In the genomic region with DNA sequence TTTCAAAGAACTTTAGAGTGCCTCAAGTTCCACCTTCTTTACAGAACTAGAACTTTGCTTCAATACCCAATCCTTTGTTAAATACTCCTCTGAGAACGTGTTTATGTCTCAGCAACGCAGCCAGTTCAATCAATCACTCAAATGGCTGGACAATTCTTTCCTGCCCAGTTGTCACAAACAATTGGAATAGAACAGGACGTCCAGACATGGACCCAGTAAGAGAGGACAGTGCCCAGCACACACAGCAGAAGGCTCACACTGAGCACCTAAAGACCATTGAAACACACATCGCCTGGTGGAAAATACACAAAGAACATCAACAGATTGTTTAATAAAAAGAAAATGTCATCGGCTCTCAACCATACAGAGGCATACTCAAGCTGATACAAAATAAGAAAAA, we compare ENCODE assay signal across 31 cellular contexts.
"Had no signal": no experiment of that assay in that cellular context is flagged by ENCODE, and none has a peak within 500 bp of the region (broad histone marks: within the 10 kb centered on the region; RNA-seq: fewer than 3 reads in every experiment).

No MANE protein-coding gene starts in this region.

- H3K4me3 ChIP-seq: adrenal gland, body of pancreas, esophagus squamous epithelium, gastroesophageal sphincter had no signal

- H3K36me3 ChIP-seq: adrenal gland, esophagus squamous epithelium, gastroesophageal sphincter, WERI-Rb-1 had no signal

- ATAC-seq: activated CD4-positive, alpha-beta T cell treated with anti-CD3 and anti-CD28 coated beads for 36 hours; activated CD8-positive, alpha-beta memory T cell treated with anti-CD3 and anti-CD28 coated beads, Interleukin-2, amount 10 ng/mL, durations not matched to agents 7 days and 5 days; activated CD8-positive, alpha-beta T cell treated with anti-CD3 and anti-CD28 coated beads, Interleukin-2, amount 10 ng/mL, durations not matched to agents 7 days and 5 days; activated naive CD8-positive, alpha-beta T cell treated with anti-CD3 and anti-CD28 coated beads, Interleukin-2, amount 50 U/mL, for 24 hours; body of pancreas; effector memory CD8-positive, alpha-beta T cell; gastroesophageal sphincter; T-cell had no signal

- H3K27me3 ChIP-seq: adrenal gland, body of pancreas, gastroesophageal sphincter had no signal

- H3K27ac ChIP-seq: adrenal gland, body of pancreas, epithelial cell of prostate, esophagus squamous epithelium, gastroesophageal sphincter, WERI-Rb-1 had no signal

- DNase-seq: activated B cell treated with CpG ODN at 0.5 μM for 24 hours; activated CD4-positive, alpha-beta memory T cell treated with anti-CD3 and anti-CD28 coated beads for 36 hours; activated CD4-positive, alpha-beta T cell treated with anti-CD3 and anti-CD28 coated beads for 36 hours; activated CD4-positive, alpha-beta T cell treated with anti-CD3 and anti-CD28 coated beads, Interleukin-2, amount 10 ng/mL, durations not matched to agents 24 days and 14 days; activated CD4-positive, CD25-positive, alpha-beta regulatory T cell treated with anti-CD3 and anti-CD28 coated beads, Interleukin-2, amount 50 U/mL, for 72 hours; activated CD8-positive, alpha-beta memory T cell treated with anti-CD3 and anti-CD28 coated beads, Interleukin-2, amount 10 ng/mL, durations not matched to agents 7 days and 5 days; activated CD8-positive, alpha-beta memory T cell treated with anti-CD3 and anti-CD28 coated beads, Interleukin-2, amount 50 U/mL, for 4 hours; activated CD8-positive, alpha-beta T cell treated with anti-CD3 and anti-CD28 coated beads, Interleukin-2, amount 10 ng/mL, durations not matched to agents 7 days and 5 days; activated effector memory CD4-positive, alpha-beta T cell treated with anti-CD3 and anti-CD28 coated beads, Interleukin-2, amount 50 U/mL, for 16 hours; activated naive CD4-positive, alpha-beta T cell treated with anti-CD3 and anti-CD28 coated beads for 36 hours; activated naive CD8-positive, alpha-beta T cell treated with anti-CD3 and anti-CD28 coated beads for 36 hours; activated naive CD8-positive, alpha-beta T cell treated with anti-CD3 and anti-CD28 coated beads, Interleukin-2, amount 50 U/mL, for 24 hours; activated T-cell treated with anti-CD3 and anti-CD28 coated beads, Interleukin-2, amount 50 U/mL, for 1 hour; activated T-cell treated with anti-CD3 and anti-CD28 coated beads, Interleukin-2, amount 50 U/mL, for 48 hours; adrenal gland; amygdala; aorta; body of pancreas; caudate nucleus; cortex of kidney; dermis blood vessel endothelial cell; effector CD4-positive, alpha-beta T cell; effector memory CD8-positive, alpha-beta T cell; esophagus squamous epithelium; foreskin melanocyte; SW 1271; T-cell; T1000; WERI-Rb-1 had no signal

- H3K9me3 ChIP-seq: adrenal gland, body of pancreas, esophagus squamous epithelium, gastroesophageal sphincter had no signal

- H3K4me1 ChIP-seq: adrenal gland, body of pancreas, esophagus squamous epithelium had no signal
